Comparison of ENCODE assay signal across 8 cellular contexts in genomic region chr6:28683945-28684538, GRCh38.
A peak's percentile ranks its signal among the peaks of the same experiment; 100 is the strongest.
DNase-seq lines count a peak whose midpoint lies in the region; ATAC-seq and TF ChIP-seq lines count a peak whose summit lies in the region.

No MANE protein-coding gene starts in this region.

- DNase-seq in DMS 273 (lab: John Stamatoyannopoulos, UW; ENCODE audit: unreplicated experiment) (peak; percentile 78), HCT116 (ENCODE audit: low read depth, low spot score) (peak; percentile 60), NOMO-1 treated with DMSO at 0.1 percent for 48 hours (lab: John Stamatoyannopoulos, UW; ENCODE audit: unreplicated experiment) (peak; percentile 40), mesothelial cell of epicardium (ENCODE audit: low spot score in 2 of 2, unreplicated experiment in 2 of 2) (no peak), UCSD-AML1 (lab: John Stamatoyannopoulos, UW; ENCODE audit: unreplicated experiment) (no peak)
- peak; percentile 23 for DNase-seq in central memory CD4-positive, alpha-beta T cell
- DNase-seq in activated naive CD8-positive, alpha-beta T cell treated with anti-CD3 and anti-CD28 coated beads, Interleukin-2, amount 50 U/mL, for 24 hours: no peak

- no peak overlapping the region for H3K4me3 Mint-ChIP-seq in mesothelial cell of epicardium
- no peak overlapping the region for H3K4me3 Mint-ChIP-seq in activated naive CD8-positive, alpha-beta T cell treated with anti-CD3 and anti-CD28 coated beads, Interleukin-2, amount 50 U/mL, for 24 hours

- H3K9me3 Mint-ChIP-seq in mesothelial cell of epicardium: no peaks in the 10 kb centered on the region
- no peaks in the 10 kb centered on the region for H3K9me3 Mint-ChIP-seq in activated naive CD8-positive, alpha-beta T cell treated with anti-CD3 and anti-CD28 coated beads, Interleukin-2, amount 50 U/mL, for 24 hours

- no peak for TF ChIP-seq POLR2A in HCT116 (IDR thresholded peaks at IDR 0.05; ENCODE audit: borderline replicate concordance, extremely low read depth, insufficient read depth, insufficient read length)

- no peak overlapping the region for H3K27ac ChIP-seq in HCT116 (ENCODE audit: low read depth, low read length)

- ATAC-seq in HCT116: peak; percentile 91
- ATAC-seq in activated naive CD8-positive, alpha-beta T cell treated with anti-CD3 and anti-CD28 coated beads, Interleukin-2, amount 50 U/mL, for 24 hours: no peak
- ATAC-seq in GM18868 (IDR thresholded peaks at IDR 0.05; ENCODE audit: unreplicated experiment): no peak

- no peak overlapping the region for H3K27ac Mint-ChIP-seq in mesothelial cell of epicardium
- no peak overlapping the region for H3K27ac Mint-ChIP-seq in activated naive CD8-positive, alpha-beta T cell treated with anti-CD3 and anti-CD28 coated beads, Interleukin-2, amount 50 U/mL, for 24 hours

- H2AFZ ChIP-seq in HCT116 (ENCODE audit: low read depth, low read length, poor library complexity, severe bottlenecking): peak overlapping the region; percentile 90

- peaks cover 21% of the 10 kb centered on the region for H3K4me1 Mint-ChIP-seq in mesothelial cell of epicardium
- peaks cover 5% of the 10 kb centered on the region for H3K4me1 Mint-ChIP-seq in activated naive CD8-positive, alpha-beta T cell treated with anti-CD3 and anti-CD28 coated beads, Interleukin-2, amount 50 U/mL, for 24 hours

- RAD21 ChIA-PET in HCT116 (lab: Charles Lee; ENCODE audit: low non-redundant PET in 1 of 2, low total read pairs in 2 of 2, uncharacterized antibody in 2 of 2, unreplicated experiment in 2 of 2): no interaction called here

- peaks cover 3 to 13% of the 10 kb centered on the region in 2 experiments; a peak in 3 of 4 replicates for H3K4me1 ChIP-seq in HCT116 (ENCODE audit: control insufficient read depth in 1 of 2, insufficient read depth in 2 of 2, low read length in 2 of 2)

- H3K27me3 Mint-ChIP-seq in mesothelial cell of epicardium (ENCODE audit: low read depth): peaks cover 53% of the 10 kb centered on the region
- H3K27me3 Mint-ChIP-seq in activated naive CD8-positive, alpha-beta T cell treated with anti-CD3 and anti-CD28 coated beads, Interleukin-2, amount 50 U/mL, for 24 hours: peaks cover 79% of the 10 kb centered on the region

- H3K9ac ChIP-seq in HCT116 (ENCODE audit: low read length): no peak overlapping the region

- no peaks in the 10 kb centered on the region for H3K27me3 ChIP-seq in HCT116 (ENCODE audit: insufficient read depth, low read length)

- TF ChIP-seq CTCF in HCT116 (IDR thresholded peaks at IDR 0.05 in 2 of 3, conservative IDR thresholded peaks at IDR 0.05 in 1 of 3; ENCODE audit: borderline replicate concordance in 1 of 3, insufficient read depth in 1 of 3, low read depth in 2 of 3, low read length in 2 of 3) (peak; percentile 57 to 83 (median 71)), mesothelial cell of epicardium (IDR thresholded peaks at IDR 0.05; ENCODE audit: unreplicated experiment) (peak; percentile 55)

- BruUV-seq in HCT116 (replicated peaks; lab: Mats Ljungman, UMichigan): no TSS peak

- H4K20me1 ChIP-seq in HCT116 (ENCODE audit: insufficient read depth): no peaks in the 10 kb centered on the region

- H3K79me2 ChIP-seq in HCT116 (ENCODE audit: insufficient read depth, low read length): no peaks in the 10 kb centered on the region

- no peaks in the 10 kb centered on the region for H3K36me3 Mint-ChIP-seq in mesothelial cell of epicardium
- H3K36me3 Mint-ChIP-seq in activated naive CD8-positive, alpha-beta T cell treated with anti-CD3 and anti-CD28 coated beads, Interleukin-2, amount 50 U/mL, for 24 hours (ENCODE audit: low read depth): no peaks in the 10 kb centered on the region

- H3K9me3 ChIP-seq in HCT116 (ENCODE audit: control insufficient read depth in 1 of 2, insufficient read depth in 1 of 2, low read depth in 1 of 2, low read length in 2 of 2): no peaks in the 10 kb centered on the region

- TF ChIP-seq RAD21 in HCT116 (IDR thresholded peaks at IDR 0.05; ENCODE audit: low read depth): peak; percentile 97

- peak overlapping the region; percentile 57 for H3K4me2 ChIP-seq in HCT116 (ENCODE audit: low read length)

- no peaks in the 10 kb centered on the region for H3K36me3 ChIP-seq in HCT116 (ENCODE audit: control insufficient read depth in 1 of 2, insufficient read depth in 2 of 2, low read length in 2 of 2)

- no peak overlapping the region for H3K4me3 ChIP-seq in HCT116 (replicated peaks in 1 of 2; ENCODE audit: low read depth in 1 of 2, low read length in 2 of 2)

- no peaks in the 10 kb centered on the region for H3K9me2 ChIP-seq in HCT116 (ENCODE audit: insufficient read depth)

- CTCF ChIA-PET in HCT116 (lab: Charles Lee): interaction anchor here (0.9 to 2.2 kb wide), 4 partner anchors 27 to 544 kb away, joined by 3 to 11 read pairs (median 4); no protein-coding TSS in a partner anchor

- POLR2A ChIA-PET in HCT116 (lab: Charles Lee): no interaction called here

- intact Hi-C loops in HCT116 (cut with micrococcal nuclease): loop anchor here (1.0 to 10.0 kb wide), 5 partner anchors 142 to 549 kb away; no protein-coding TSS in a partner anchor

TF ChIP-seq in HCT116, 20 proteins besides CTCF, POLR2A, EP300 and RAD21:
- TF ChIP-seq ZFX (IDR thresholded peaks at IDR 0.05) (no peak), ZBTB33 (IDR thresholded peaks at IDR 0.05; ENCODE audit: extremely low read depth, insufficient replicate concordance, low read length) (no peak), FOSL1 (IDR thresholded peaks at IDR 0.05; ENCODE audit: low read depth) (no peak), ATF3 (IDR thresholded peaks at IDR 0.05) (no peak), YY1 (IDR thresholded peaks at IDR 0.05; ENCODE audit: extremely low read depth, insufficient replicate concordance, low read depth, low read length) (no peak), CBX3 (IDR thresholded peaks at IDR 0.05; ENCODE audit: low read depth) (peak; percentile 61; the same call in 1 of the 2 replicates)
TF ChIP-seq in HCT116: peak in this region for 1.

Comparison
In these comparisons a context has a peak if more than half of its experiments do, and no peak if none do; other contexts are left out.
1. DNase-seq: peak in DMS 273 (single experiment), HCT116 (single experiment), NOMO-1 treated with DMSO at 0.1 percent for 48 hours (single experiment) and central memory CD4-positive, alpha-beta T cell (single experiment); none in mesothelial cell of epicardium (0 of 2), activated naive CD8-positive, alpha-beta T cell treated with anti-CD3 and anti-CD28 coated beads, Interleukin-2, amount 50 U/mL, for 24 hours (single experiment) and UCSD-AML1 (single experiment).